1 cellular context compared by ENCODE assay signal in the genomic region with DNA sequence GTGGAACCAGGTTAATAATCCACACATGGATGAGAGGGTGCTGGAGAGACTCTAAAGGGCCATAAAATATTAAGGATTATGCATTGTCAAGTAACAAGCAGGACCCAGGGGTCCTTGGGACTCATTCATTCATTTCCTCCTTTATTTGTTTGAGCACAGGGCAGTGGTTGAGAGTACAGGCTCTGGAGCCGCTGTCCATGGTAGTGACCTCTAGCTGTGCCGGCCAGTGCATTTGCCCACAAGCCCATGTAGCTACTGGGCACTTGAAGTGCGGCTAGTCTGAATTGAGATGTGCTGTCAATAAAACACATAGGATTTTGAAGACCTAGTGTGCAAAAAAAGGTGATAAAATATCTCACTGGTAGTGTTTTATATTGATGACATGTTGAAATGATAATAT.
TF ChIP-seq lines count a peak whose summit lies in the region.

No MANE protein-coding gene starts in this region.

TF ChIP-seq in K562, 482 proteins besides CTCF, POLR2A, EP300 and RAD21 (continued from another document and continues in another):
- TF ChIP-seq ZBTB40 (IDR thresholded peaks at IDR 0.05) (no peak), ZBTB40 (CRISPR knock-in tag; IDR thresholded peaks at IDR 0.05) (no peak), EHMT2 (IDR thresholded peaks at IDR 0.05) (peak; percentile 98), ATF2 (CRISPR knock-in tag; IDR thresholded peaks at IDR 0.05) (no peak), FOXA1 (IDR thresholded peaks at IDR 0.05; ENCODE audit: borderline replicate concordance) (no peak), KAT7 (CRISPR knock-in tag; IDR thresholded peaks at IDR 0.05; ENCODE audit: borderline replicate concordance) (no peak), CREB1 (IDR thresholded peaks at IDR 0.05) (no peak), CREB1 (CRISPR knock-in tag; IDR thresholded peaks at IDR 0.05) (no peak), STAG1 (CRISPR knock-in tag; IDR thresholded peaks at IDR 0.05; ENCODE audit: borderline replicate concordance) (peak; percentile 17; the same call in 1 of the 2 replicates), ZNF197 (CRISPR knock-in tag; IDR thresholded peaks at IDR 0.05; ENCODE audit: low read depth) (0 out of 2 replicates have a peak, but pooled peaks have one; percentile 70), OTX1 (CRISPR knock-in tag; IDR thresholded peaks at IDR 0.05) (no peak), ZNF639 (CRISPR knock-in tag; conservative IDR thresholded peaks at IDR 0.05 in 1 of 2, IDR thresholded peaks at IDR 0.05 in 1 of 2) (0 out of 4 replicates have a peak, but pooled peaks of 1 of the 2 experiments have one; percentile 34), SMARCA5 (IDR thresholded peaks at IDR 0.05) (no peak), MYNN (IDR thresholded peaks at IDR 0.05) (no peak), MYNN (CRISPR knock-in tag; IDR thresholded peaks at IDR 0.05) (no peak), PRMT5 (CRISPR knock-in tag; IDR thresholded peaks at IDR 0.05) (peak; percentile 87), AFF1 (IDR thresholded peaks at IDR 0.05; ENCODE audit: low read depth in 1 of 2, partially characterized antibody in 2 of 2) (peak in 1 of 2 experiments; percentile 88), MXI1 (IDR thresholded peaks at IDR 0.05; ENCODE audit: low read depth, low read length) (no peak), ZBTB1 (CRISPR knock-in tag; IDR thresholded peaks at IDR 0.05; ENCODE audit: borderline replicate concordance, low read depth) (no peak), XRCC4 (IDR thresholded peaks at IDR 0.05; ENCODE audit: extremely low read depth, insufficient read depth, insufficient read length) (no peak), CREB3 (tag; conservative IDR thresholded peaks at IDR 0.05; ENCODE audit: low read depth) (no peak), CEBPZ (IDR thresholded peaks at IDR 0.05; ENCODE audit: borderline replicate concordance, low read depth, low read length) (no peak)
- TF ChIP-seq, protein P1, sequence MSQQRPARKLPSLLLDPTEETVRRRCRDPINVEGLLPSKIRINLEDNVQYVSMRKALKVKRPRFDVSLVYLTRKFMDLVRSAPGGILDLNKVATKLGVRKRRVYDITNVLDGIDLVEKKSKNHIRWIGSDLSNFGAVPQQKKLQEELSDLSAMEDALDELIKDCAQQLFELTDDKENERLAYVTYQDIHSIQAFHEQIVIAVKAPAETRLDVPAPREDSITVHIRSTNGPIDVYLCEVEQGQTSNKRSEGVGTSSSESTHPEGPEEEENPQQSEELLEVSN (IDR thresholded peaks at IDR 0.05; ENCODE audit: borderline replicate concordance in 1 of 2, extremely low read depth in 1 of 2, insufficient read depth in 1 of 2, insufficient read length in 1 of 2, low read depth in 1 of 2, low read length in 1 of 2, poor library complexity in 1 of 2, severe bottlenecking in 1 of 2): no peak
- TF ChIP-seq, protein P2, sequence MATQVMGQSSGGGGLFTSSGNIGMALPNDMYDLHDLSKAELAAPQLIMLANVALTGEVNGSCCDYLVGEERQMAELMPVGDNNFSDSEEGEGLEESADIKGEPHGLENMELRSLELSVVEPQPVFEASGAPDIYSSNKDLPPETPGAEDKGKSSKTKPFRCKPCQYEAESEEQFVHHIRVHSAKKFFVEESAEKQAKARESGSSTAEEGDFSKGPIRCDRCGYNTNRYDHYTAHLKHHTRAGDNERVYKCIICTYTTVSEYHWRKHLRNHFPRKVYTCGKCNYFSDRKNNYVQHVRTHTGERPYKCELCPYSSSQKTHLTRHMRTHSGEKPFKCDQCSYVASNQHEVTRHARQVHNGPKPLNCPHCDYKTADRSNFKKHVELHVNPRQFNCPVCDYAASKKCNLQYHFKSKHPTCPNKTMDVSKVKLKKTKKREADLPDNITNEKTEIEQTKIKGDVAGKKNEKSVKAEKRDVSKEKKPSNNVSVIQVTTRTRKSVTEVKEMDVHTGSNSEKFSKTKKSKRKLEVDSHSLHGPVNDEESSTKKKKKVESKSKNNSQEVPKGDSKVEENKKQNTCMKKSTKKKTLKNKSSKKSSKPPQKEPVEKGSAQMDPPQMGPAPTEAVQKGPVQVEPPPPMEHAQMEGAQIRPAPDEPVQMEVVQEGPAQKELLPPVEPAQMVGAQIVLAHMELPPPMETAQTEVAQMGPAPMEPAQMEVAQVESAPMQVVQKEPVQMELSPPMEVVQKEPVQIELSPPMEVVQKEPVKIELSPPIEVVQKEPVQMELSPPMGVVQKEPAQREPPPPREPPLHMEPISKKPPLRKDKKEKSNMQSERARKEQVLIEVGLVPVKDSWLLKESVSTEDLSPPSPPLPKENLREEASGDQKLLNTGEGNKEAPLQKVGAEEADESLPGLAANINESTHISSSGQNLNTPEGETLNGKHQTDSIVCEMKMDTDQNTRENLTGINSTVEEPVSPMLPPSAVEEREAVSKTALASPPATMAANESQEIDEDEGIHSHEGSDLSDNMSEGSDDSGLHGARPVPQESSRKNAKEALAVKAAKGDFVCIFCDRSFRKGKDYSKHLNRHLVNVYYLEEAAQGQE (CRISPR knock-in tag; IDR thresholded peaks at IDR 0.05; ENCODE audit: low read depth): peak; percentile 96
